7 cellular contexts compared by ENCODE assay signal in the genomic region with DNA sequence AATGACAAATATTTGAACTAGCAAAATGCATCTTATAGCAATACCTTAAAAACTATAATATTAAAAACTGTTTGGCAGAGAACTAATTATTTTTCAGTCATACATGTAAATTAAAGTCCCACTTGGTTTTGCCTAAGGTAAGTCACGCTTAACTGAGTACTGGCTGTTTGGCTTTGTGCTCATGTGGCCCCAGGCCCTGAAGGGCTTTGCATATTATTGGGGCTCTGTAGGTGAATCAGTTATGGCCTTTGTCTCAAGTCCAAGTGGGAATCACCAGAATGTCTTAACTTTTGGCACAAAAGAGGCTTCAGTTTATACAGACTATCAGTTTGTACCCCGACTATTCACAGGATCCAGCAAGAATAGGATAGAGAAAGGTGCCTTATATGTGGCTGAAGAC. TPM values are rescaled to one million over a fixed set of nuclear protein-coding genes. Genes with fewer than 3 reads are reported as not detected.
"Had no signal": no experiment of that assay in that cellular context is flagged by ENCODE, and none has a peak within 500 bp of the region (broad histone marks: within the 10 kb centered on the region; RNA-seq: fewer than 3 reads in every experiment).

No MANE protein-coding gene starts in this region.

RNA-seq across cellular contexts. Expression of gene OR5B3, which starts 7.1 kb away (rescaled TPM):
- total RNA-seq: GM23248, GM23338, H1, H4, H7, H9, HFFc6 had no signal
- polyA plus RNA-seq: GM23248, GM23338, H1 had no signal

RNA-seq across cellular contexts. Expression of gene OR5B2, which starts 28.3 kb away (rescaled TPM):
- total RNA-seq: GM23248, GM23338, H1, H4, H7, H9, HFFc6 had no signal
- polyA plus RNA-seq: GM23248, GM23338 had no signal

RNA-seq across cellular contexts. Expression of gene OR5B17, which starts 40.8 kb away (rescaled TPM):
- total RNA-seq: GM23248, GM23338, H1, H4, H7, H9, HFFc6 had no signal
- polyA plus RNA-seq: GM23248, GM23338, H1 had no signal

RNA-seq across cellular contexts. Expression of gene OR5B12, which starts 42.4 kb away (rescaled TPM):
- total RNA-seq: GM23248, GM23338, H1, H4, H7, H9, HFFc6 had no signal
- polyA plus RNA-seq: GM23248, GM23338, H1 had no signal
